33 cellular contexts compared by ENCODE assay signal in the genomic region with DNA sequence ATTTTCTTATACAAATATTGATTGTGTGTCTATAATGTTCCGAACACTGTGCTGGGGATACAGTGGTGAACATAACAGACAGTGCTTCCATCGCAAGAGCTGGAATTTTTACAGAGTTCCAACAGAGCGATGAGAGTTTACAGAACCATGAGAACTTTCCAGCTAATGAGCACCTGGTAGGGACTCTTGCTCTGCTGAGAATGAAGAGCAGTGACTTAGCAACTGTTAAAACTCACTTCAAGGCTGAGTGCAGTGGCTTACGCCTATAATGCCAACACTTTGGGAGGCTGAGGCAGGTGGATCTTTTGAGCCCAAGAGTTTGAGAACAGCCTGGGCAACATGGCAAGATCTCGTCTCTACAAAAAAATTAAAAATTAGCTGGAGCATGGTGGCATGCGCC.
"Had no signal": no experiment of that assay in that cellular context is flagged by ENCODE, and none has a peak within 500 bp of the region (broad histone marks: within the 10 kb centered on the region; RNA-seq: fewer than 3 reads in every experiment).

No MANE protein-coding gene starts in this region.

- H3K27me3 Mint-ChIP-seq: activated CD4-positive, alpha-beta memory T cell treated with anti-CD3 and anti-CD28 coated beads, Interleukin-2, amount 10 ng/mL, durations not matched to agents 7 days and 5 days; activated CD4-positive, alpha-beta T cell treated with anti-CD3 and anti-CD28 coated beads, Interleukin-2, amount 10 ng/mL, durations not matched to agents 7 days and 5 days; activated naive CD4-positive, alpha-beta T cell treated with anti-CD3 and anti-CD28 coated beads, Interleukin-2, amount 50 U/mL, for 24 hours; activated naive CD8-positive, alpha-beta T cell treated with anti-CD3 and anti-CD28 coated beads for 36 hours; activated naive CD8-positive, alpha-beta T cell treated with anti-CD3 and anti-CD28 coated beads, Interleukin-2, amount 50 U/mL, for 24 hours; activated T-helper 17 cell treated with anti-CD3 and anti-CD28 coated beads, Interleukin-2, amount 50 U/mL, for 72 hours; brain; T-helper 17 cell had no signal

- H3K9me3 Mint-ChIP-seq: activated CD4-positive, alpha-beta memory T cell treated with anti-CD3 and anti-CD28 coated beads, Interleukin-2, amount 10 ng/mL, durations not matched to agents 7 days and 5 days; activated CD4-positive, alpha-beta T cell treated with anti-CD3 and anti-CD28 coated beads, Interleukin-2, amount 10 ng/mL, durations not matched to agents 7 days and 5 days; activated T-cell treated with anti-CD3 and anti-CD28 coated beads, Interleukin-2, amount 50 U/mL, for 4 hours; activated T-helper 17 cell treated with anti-CD3 and anti-CD28 coated beads, Interleukin-2, amount 50 U/mL, for 72 hours; endodermal cell had no signal

- ATAC-seq: activated naive CD8-positive, alpha-beta T cell treated with anti-CD3 and anti-CD28 coated beads, Interleukin-2, amount 50 U/mL, for 24 hours; activated T-cell treated with anti-CD3 and anti-CD28 coated beads, Interleukin-2, amount 50 U/mL, for 4 hours; activated T-helper 17 cell treated with anti-CD3 and anti-CD28 coated beads, Interleukin-2, amount 50 U/mL, for 72 hours; esophagus mucosa; heart left ventricle; T-helper 17 cell; WTC11 had no signal

- DNase-seq: activated CD4-positive, alpha-beta memory T cell treated with anti-CD3 and anti-CD28 coated beads, Interleukin-2, amount 10 ng/mL, durations not matched to agents 7 days and 5 days; activated CD4-positive, alpha-beta T cell treated with anti-CD3 and anti-CD28 coated beads for 1 hour; activated CD4-positive, alpha-beta T cell treated with anti-CD3 and anti-CD28 coated beads for 4 hours; activated CD4-positive, alpha-beta T cell treated with anti-CD3 and anti-CD28 coated beads, Interleukin-2, amount 10 ng/mL, durations not matched to agents 7 days and 5 days; activated CD4-positive, alpha-beta T cell treated with anti-CD3 and anti-CD28 coated beads, Interleukin-2, amount 50 U/mL, for 4 hours; activated effector memory CD4-positive, alpha-beta T cell treated with Interleukin-2 at 50 U/mL for 16 hours; activated gamma-delta T cell treated with Interleukin-2 at 50 U/mL for 16 hours; activated naive CD4-positive, alpha-beta T cell treated with anti-CD3 and anti-CD28 coated beads for 36 hours; activated naive CD8-positive, alpha-beta T cell treated with anti-CD3 and anti-CD28 coated beads for 36 hours; activated naive CD8-positive, alpha-beta T cell treated with anti-CD3 and anti-CD28 coated beads, Interleukin-2, amount 50 U/mL, for 24 hours; activated T-cell treated with anti-CD3 and anti-CD28 coated beads, Interleukin-2, amount 50 U/mL, for 4 hours; adrenal gland; amygdala; aorta; central memory CD4-positive, alpha-beta T cell; cerebellar nuclear complex; colonic mucosa; effector memory CD4-positive, alpha-beta T cell; endodermal cell; foreskin fibroblast; glutamatergic neuron; heart left ventricle; T-helper 1 cell; T-helper 17 cell; T1000 had no signal

- H3K4me3 ChIP-seq: adrenal gland, breast epithelium, cardiac muscle cell, colonic mucosa, heart left ventricle had no signal

- H3K27me3 ChIP-seq: adrenal gland, breast epithelium, cardiac muscle cell, colonic mucosa, heart left ventricle had no signal

- H3K36me3 ChIP-seq: adrenal gland, breast epithelium, cardiac muscle cell, colonic mucosa, heart left ventricle had no signal

- H3K9me3 ChIP-seq: colonic mucosa had no signal

- H3K27ac ChIP-seq: adrenal gland, breast epithelium, cardiac muscle cell, colonic mucosa, heart left ventricle had no signal

- H3K4me3 Mint-ChIP-seq: activated CD4-positive, alpha-beta memory T cell treated with anti-CD3 and anti-CD28 coated beads, Interleukin-2, amount 10 ng/mL, durations not matched to agents 7 days and 5 days; activated CD4-positive, alpha-beta T cell treated with anti-CD3 and anti-CD28 coated beads, Interleukin-2, amount 10 ng/mL, durations not matched to agents 7 days and 5 days; activated naive CD4-positive, alpha-beta T cell treated with anti-CD3 and anti-CD28 coated beads for 36 hours; activated naive CD4-positive, alpha-beta T cell treated with anti-CD3 and anti-CD28 coated beads, Interleukin-2, amount 50 U/mL, for 24 hours; activated naive CD8-positive, alpha-beta T cell treated with anti-CD3 and anti-CD28 coated beads for 36 hours; activated naive CD8-positive, alpha-beta T cell treated with anti-CD3 and anti-CD28 coated beads, Interleukin-2, amount 50 U/mL, for 24 hours; activated T-cell treated with anti-CD3 and anti-CD28 coated beads, Interleukin-2, amount 50 U/mL, for 4 hours; activated T-helper 17 cell treated with anti-CD3 and anti-CD28 coated beads, Interleukin-2, amount 50 U/mL, for 72 hours; brain; endodermal cell; T-helper 17 cell; T-helper 2 cell treated with Interferon-gamma antibody and Interleukin-4, amounts not matched to agents 5 μg/mL and 100 μg/mL, for 36 hours; WTC11 had no signal

- H3K4me1 Mint-ChIP-seq: activated CD4-positive, alpha-beta memory T cell treated with anti-CD3 and anti-CD28 coated beads, Interleukin-2, amount 10 ng/mL, durations not matched to agents 7 days and 5 days; activated CD4-positive, alpha-beta T cell treated with anti-CD3 and anti-CD28 coated beads, Interleukin-2, amount 10 ng/mL, durations not matched to agents 7 days and 5 days; activated naive CD4-positive, alpha-beta T cell treated with anti-CD3 and anti-CD28 coated beads, Interleukin-2, amount 50 U/mL, for 24 hours; activated naive CD8-positive, alpha-beta T cell treated with anti-CD3 and anti-CD28 coated beads for 36 hours; activated naive CD8-positive, alpha-beta T cell treated with anti-CD3 and anti-CD28 coated beads, Interleukin-2, amount 50 U/mL, for 24 hours; activated T-helper 17 cell treated with anti-CD3 and anti-CD28 coated beads, Interleukin-2, amount 50 U/mL, for 72 hours; endodermal cell; T-helper 17 cell; WTC11 had no signal

- H3K36me3 Mint-ChIP-seq: activated naive CD4-positive, alpha-beta T cell treated with anti-CD3 and anti-CD28 coated beads, Interleukin-2, amount 50 U/mL, for 24 hours; activated naive CD8-positive, alpha-beta T cell treated with anti-CD3 and anti-CD28 coated beads for 36 hours; brain had no signal

- H3K27ac Mint-ChIP-seq: activated CD4-positive, alpha-beta memory T cell treated with anti-CD3 and anti-CD28 coated beads, Interleukin-2, amount 10 ng/mL, durations not matched to agents 7 days and 5 days; activated CD4-positive, alpha-beta T cell treated with anti-CD3 and anti-CD28 coated beads, Interleukin-2, amount 10 ng/mL, durations not matched to agents 7 days and 5 days; activated naive CD4-positive, alpha-beta T cell treated with anti-CD3 and anti-CD28 coated beads for 36 hours; activated naive CD4-positive, alpha-beta T cell treated with anti-CD3 and anti-CD28 coated beads, Interleukin-2, amount 50 U/mL, for 24 hours; activated naive CD8-positive, alpha-beta T cell treated with anti-CD3 and anti-CD28 coated beads for 36 hours; activated naive CD8-positive, alpha-beta T cell treated with anti-CD3 and anti-CD28 coated beads, Interleukin-2, amount 50 U/mL, for 24 hours; activated T-helper 17 cell treated with anti-CD3 and anti-CD28 coated beads, Interleukin-2, amount 50 U/mL, for 72 hours; brain; endodermal cell; T-helper 17 cell; T-helper 2 cell treated with Interferon-gamma antibody and Interleukin-4, amounts not matched to agents 5 μg/mL and 100 μg/mL, for 36 hours; WTC11 had no signal

- H3K4me1 ChIP-seq: adrenal gland, breast epithelium, colonic mucosa, heart left ventricle had no signal
